ENCODE assay signal across 1 cellular context in genomic region chr2:69781321-69782248, GRCh38.
TF ChIP-seq lines count a peak whose summit lies in the region.

No MANE protein-coding gene starts in this region.

TF ChIP-seq in HepG2, 621 proteins besides CTCF, POLR2A, EP300 and RAD21 (continued from another document and continues in another):
- TF ChIP-seq, protein P1, sequence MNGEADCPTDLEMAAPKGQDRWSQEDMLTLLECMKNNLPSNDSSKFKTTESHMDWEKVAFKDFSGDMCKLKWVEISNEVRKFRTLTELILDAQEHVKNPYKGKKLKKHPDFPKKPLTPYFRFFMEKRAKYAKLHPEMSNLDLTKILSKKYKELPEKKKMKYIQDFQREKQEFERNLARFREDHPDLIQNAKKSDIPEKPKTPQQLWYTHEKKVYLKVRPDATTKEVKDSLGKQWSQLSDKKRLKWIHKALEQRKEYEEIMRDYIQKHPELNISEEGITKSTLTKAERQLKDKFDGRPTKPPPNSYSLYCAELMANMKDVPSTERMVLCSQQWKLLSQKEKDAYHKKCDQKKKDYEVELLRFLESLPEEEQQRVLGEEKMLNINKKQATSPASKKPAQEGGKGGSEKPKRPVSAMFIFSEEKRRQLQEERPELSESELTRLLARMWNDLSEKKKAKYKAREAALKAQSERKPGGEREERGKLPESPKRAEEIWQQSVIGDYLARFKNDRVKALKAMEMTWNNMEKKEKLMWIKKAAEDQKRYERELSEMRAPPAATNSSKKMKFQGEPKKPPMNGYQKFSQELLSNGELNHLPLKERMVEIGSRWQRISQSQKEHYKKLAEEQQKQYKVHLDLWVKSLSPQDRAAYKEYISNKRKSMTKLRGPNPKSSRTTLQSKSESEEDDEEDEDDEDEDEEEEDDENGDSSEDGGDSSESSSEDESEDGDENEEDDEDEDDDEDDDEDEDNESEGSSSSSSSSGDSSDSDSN (CRISPR knock-in tag; IDR thresholded peaks at IDR 0.05), result no peak
- TF ChIP-seq SPEN (CRISPR knock-in tag; IDR thresholded peaks at IDR 0.05; ENCODE audit: low read depth) (peak; percentile 70; the same call in 1 of the 2 replicates), ZNF547 (CRISPR knock-in tag; IDR thresholded peaks at IDR 0.05) (no peak), RXRB (CRISPR knock-in tag; IDR thresholded peaks at IDR 0.05; ENCODE audit: borderline replicate concordance) (peak; percentile 100), HMG20B (CRISPR knock-in tag; conservative IDR thresholded peaks at IDR 0.05) (peak; percentile 93), MIXL1 (CRISPR knock-in tag; IDR thresholded peaks at IDR 0.05) (peak; percentile 92), ZFP1 (CRISPR knock-in tag; IDR thresholded peaks at IDR 0.05) (peak; percentile 80; the same call in 1 of the 2 replicates), ZNF12 (CRISPR knock-in tag; IDR thresholded peaks at IDR 0.05) (no peak; the same call in 1 of the 2 replicates), ZNF609 (CRISPR knock-in tag; IDR thresholded peaks at IDR 0.05; ENCODE audit: borderline replicate concordance) (peak; percentile 96), ZNF546 (CRISPR knock-in tag; conservative IDR thresholded peaks at IDR 0.05) (no peak), ZNF619 (CRISPR knock-in tag; IDR thresholded peaks at IDR 0.05) (no peak), ZNF383 (CRISPR knock-in tag; IDR thresholded peaks at IDR 0.05; ENCODE audit: borderline replicate concordance) (no peak), PRDM10 (CRISPR knock-in tag; IDR thresholded peaks at IDR 0.05; ENCODE audit: low read depth) (0 out of 2 replicates have a peak, but pooled peaks have one; percentile 68), ZNF605 (CRISPR knock-in tag; IDR thresholded peaks at IDR 0.05) (peak; percentile 70; the same call in 1 of the 2 replicates), TBL1XR1 (IDR thresholded peaks at IDR 0.05; ENCODE audit: borderline replicate concordance, low read length, partially characterized antibody) (peak; percentile 99), HNRNPL (IDR thresholded peaks at IDR 0.05; ENCODE audit: low read depth, low read length) (peak; percentile 89), GFI1 (CRISPR knock-in tag; IDR thresholded peaks at IDR 0.05; ENCODE audit: borderline replicate concordance) (0 out of 2 replicates have a peak, but pooled peaks have one; percentile 16), ZNF432 (CRISPR knock-in tag; IDR thresholded peaks at IDR 0.05; ENCODE audit: borderline replicate concordance) (no peak), ZNF281 (CRISPR knock-in tag; IDR thresholded peaks at IDR 0.05; ENCODE audit: borderline replicate concordance) (peak; percentile 79; the same call in 1 of the 2 replicates), CBFB (CRISPR knock-in tag; IDR thresholded peaks at IDR 0.05) (peak; percentile 94), ZBTB49 (CRISPR knock-in tag; IDR thresholded peaks at IDR 0.05; ENCODE audit: borderline replicate concordance) (peak; percentile 44; the same call in 1 of the 2 replicates), CAMTA2 (CRISPR knock-in tag; IDR thresholded peaks at IDR 0.05; ENCODE audit: borderline replicate concordance) (no peak), ARID2 (CRISPR knock-in tag; IDR thresholded peaks at IDR 0.05; ENCODE audit: borderline replicate concordance) (0 out of 2 replicates have a peak, but pooled peaks have one; percentile 63), ZNF362 (CRISPR knock-in tag; IDR thresholded peaks at IDR 0.05; ENCODE audit: borderline replicate concordance) (peak; percentile 45; the same call in 1 of the 2 replicates), ZNF737 (CRISPR knock-in tag; IDR thresholded peaks at IDR 0.05; ENCODE audit: borderline replicate concordance) (no peak), ZNF709 (CRISPR knock-in tag; IDR thresholded peaks at IDR 0.05) (peak; percentile 64; the same call in 1 of the 2 replicates), HNRNPLL (IDR thresholded peaks at IDR 0.05; ENCODE audit: low read depth, low read length, poor library complexity, severe bottlenecking) (no peak)
- TF ChIP-seq, protein P2, sequence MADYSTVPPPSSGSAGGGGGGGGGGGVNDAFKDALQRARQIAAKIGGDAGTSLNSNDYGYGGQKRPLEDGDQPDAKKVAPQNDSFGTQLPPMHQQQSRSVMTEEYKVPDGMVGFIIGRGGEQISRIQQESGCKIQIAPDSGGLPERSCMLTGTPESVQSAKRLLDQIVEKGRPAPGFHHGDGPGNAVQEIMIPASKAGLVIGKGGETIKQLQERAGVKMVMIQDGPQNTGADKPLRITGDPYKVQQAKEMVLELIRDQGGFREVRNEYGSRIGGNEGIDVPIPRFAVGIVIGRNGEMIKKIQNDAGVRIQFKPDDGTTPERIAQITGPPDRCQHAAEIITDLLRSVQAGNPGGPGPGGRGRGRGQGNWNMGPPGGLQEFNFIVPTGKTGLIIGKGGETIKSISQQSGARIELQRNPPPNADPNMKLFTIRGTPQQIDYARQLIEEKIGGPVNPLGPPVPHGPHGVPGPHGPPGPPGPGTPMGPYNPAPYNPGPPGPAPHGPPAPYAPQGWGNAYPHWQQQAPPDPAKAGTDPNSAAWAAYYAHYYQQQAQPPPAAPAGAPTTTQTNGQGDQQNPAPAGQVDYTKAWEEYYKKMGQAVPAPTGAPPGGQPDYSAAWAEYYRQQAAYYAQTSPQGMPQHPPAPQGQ (CRISPR knock-in tag; IDR thresholded peaks at IDR 0.05; ENCODE audit: borderline replicate concordance), result no peak
- TF ChIP-seq, protein P3, sequence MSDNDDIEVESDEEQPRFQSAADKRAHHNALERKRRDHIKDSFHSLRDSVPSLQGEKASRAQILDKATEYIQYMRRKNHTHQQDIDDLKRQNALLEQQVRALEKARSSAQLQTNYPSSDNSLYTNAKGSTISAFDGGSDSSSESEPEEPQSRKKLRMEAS (IDR thresholded peaks at IDR 0.05), result peak; percentile 73
- TF ChIP-seq, protein P4, sequence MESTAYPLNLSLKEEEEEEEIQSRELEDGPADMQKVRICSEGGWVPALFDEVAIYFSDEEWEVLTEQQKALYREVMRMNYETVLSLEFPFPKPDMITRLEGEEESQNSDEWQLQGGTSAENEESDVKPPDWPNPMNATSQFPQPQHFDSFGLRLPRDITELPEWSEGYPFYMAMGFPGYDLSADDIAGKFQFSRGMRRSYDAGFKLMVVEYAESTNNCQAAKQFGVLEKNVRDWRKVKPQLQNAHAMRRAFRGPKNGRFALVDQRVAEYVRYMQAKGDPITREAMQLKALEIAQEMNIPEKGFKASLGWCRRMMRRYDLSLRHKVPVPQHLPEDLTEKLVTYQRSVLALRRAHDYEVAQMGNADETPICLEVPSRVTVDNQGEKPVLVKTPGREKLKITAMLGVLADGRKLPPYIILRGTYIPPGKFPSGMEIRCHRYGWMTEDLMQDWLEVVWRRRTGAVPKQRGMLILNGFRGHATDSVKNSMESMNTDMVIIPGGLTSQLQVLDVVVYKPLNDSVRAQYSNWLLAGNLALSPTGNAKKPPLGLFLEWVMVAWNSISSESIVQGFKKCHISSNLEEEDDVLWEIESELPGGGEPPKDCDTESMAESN (CRISPR knock-in tag; conservative IDR thresholded peaks at IDR 0.05), result peak; percentile 81
- TF ChIP-seq, protein P5, sequence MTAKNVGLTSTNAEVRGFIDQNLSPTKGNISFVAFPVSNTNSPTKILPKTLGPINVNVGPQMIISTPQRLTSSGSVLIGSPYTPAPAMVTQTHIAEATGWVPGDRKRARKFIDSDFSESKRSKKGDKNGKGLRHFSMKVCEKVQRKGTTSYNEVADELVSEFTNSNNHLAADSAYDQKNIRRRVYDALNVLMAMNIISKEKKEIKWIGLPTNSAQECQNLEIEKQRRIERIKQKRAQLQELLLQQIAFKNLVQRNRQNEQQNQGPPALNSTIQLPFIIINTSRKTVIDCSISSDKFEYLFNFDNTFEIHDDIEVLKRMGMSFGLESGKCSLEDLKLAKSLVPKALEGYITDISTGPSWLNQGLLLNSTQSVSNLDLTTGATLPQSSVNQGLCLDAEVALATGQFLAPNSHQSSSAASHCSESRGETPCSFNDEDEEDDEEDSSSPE (CRISPR knock-in tag; IDR thresholded peaks at IDR 0.05), result no peak; the same call in 1 of the 2 replicates
